ENCODE assay signal across 8 cellular contexts in genomic region chr15:58770857-58771620, GRCh38. TPM values are rescaled to one million over a fixed set of nuclear protein-coding genes. Genes with fewer than 3 reads are reported as not detected.
DNase-seq lines count a peak whose midpoint lies in the region; ATAC-seq and TF ChIP-seq lines count a peak whose summit lies in the region.

Gene MINDY2 (plus strand): TSS chr15:58771302. CDS start chr15:58771396, 94 bp downstream.

- peak; percentile 97 to 98 for ATAC-seq in CD4-positive, CD25-positive, alpha-beta regulatory T cell (ENCODE audit: low read depth in 2 of 2)
- ATAC-seq in GM19395 (IDR thresholded peaks at IDR 0.05; ENCODE audit: unreplicated experiment): peak; percentile 93
- peak; percentile 88 for ATAC-seq in HG03565 (IDR thresholded peaks at IDR 0.05; ENCODE audit: unreplicated experiment)
- ATAC-seq in left lung: peak; percentile 96

- no peaks in the 10 kb centered on the region for H3K9me3 ChIP-seq in CD4-positive, CD25-positive, alpha-beta regulatory T cell (ENCODE audit: control insufficient read depth in 2 of 2, low read length in 2 of 2)
- H3K9me3 ChIP-seq in left lung: no peaks in the 10 kb centered on the region

- peak; percentile 87 to 98 (median 90) for DNase-seq in CD4-positive, CD25-positive, alpha-beta regulatory T cell
- DNase-seq in NCI-H774 (lab: John Stamatoyannopoulos, UW) (peak; percentile 99), left lung (peak; percentile 99 to 100)
- peak; percentile 88 to 89 for DNase-seq in activated CD4-positive, alpha-beta T cell treated with anti-CD3 and anti-CD28 coated beads, Interleukin-2, amount 50 U/mL, for 4 hours
- peak; percentile 89 to 90 for DNase-seq in stimulated activated CD4-positive, alpha-beta T cell treated with anti-CD3 and anti-CD28 coated beads, Interleukin-2, amount 100 ng/mL, for 48 hours

- peaks cover 48% of the 10 kb centered on the region for H3K4me1 ChIP-seq in CD4-positive, CD25-positive, alpha-beta regulatory T cell (ENCODE audit: control insufficient read depth, insufficient read depth, low read length, poor library complexity, severe bottlenecking)
- H3K4me1 ChIP-seq in left lung: peaks cover 24 to 44% of the 10 kb centered on the region in 2 donors

- H3K9me3 Mint-ChIP-seq in CD4-positive, CD25-positive, alpha-beta regulatory T cell: peaks cover 0 to 2% (median 0%) of the 10 kb centered on the region in 7 donors
- no peaks in the 10 kb centered on the region for H3K9me3 Mint-ChIP-seq in dendritic cell treated with granulocyte-macrophage colony-stimulating factor and Interleukin-4, amounts not matched to agents 40 ng/mL and 50 ng/mL, for 4 days

- no peaks in the 10 kb centered on the region for H3K36me3 Mint-ChIP-seq in CD4-positive, CD25-positive, alpha-beta regulatory T cell
- peaks cover 12% of the 10 kb centered on the region for H3K36me3 Mint-ChIP-seq in dendritic cell treated with granulocyte-macrophage colony-stimulating factor and Interleukin-4, amounts not matched to agents 40 ng/mL and 50 ng/mL, for 4 days (ENCODE audit: low read depth)

- H3K27ac Mint-ChIP-seq in CD4-positive, CD25-positive, alpha-beta regulatory T cell: peak within 1 kb of the TSS in 2 of 3 donors; percentile 94 to 97
- peak within 1 kb of the TSS; percentile 96 for H3K27ac Mint-ChIP-seq in dendritic cell treated with granulocyte-macrophage colony-stimulating factor and Interleukin-4, amounts not matched to agents 40 ng/mL and 50 ng/mL, for 4 days

- H3K27me3 ChIP-seq in CD4-positive, CD25-positive, alpha-beta regulatory T cell (ENCODE audit: control insufficient read depth, insufficient read depth, low read length): no peaks in the 10 kb centered on the region
- no peaks in the 10 kb centered on the region for H3K27me3 ChIP-seq in left lung

- peak in 1 of 2 donors; percentile 27 for TF ChIP-seq CTCF in left lung (IDR thresholded peaks at IDR 0.05)

- peaks cover 6 to 14% (median 8%) of the 10 kb centered on the region in 4 donors for H3K4me1 Mint-ChIP-seq in CD4-positive, CD25-positive, alpha-beta regulatory T cell
- H3K4me1 Mint-ChIP-seq in dendritic cell treated with granulocyte-macrophage colony-stimulating factor and Interleukin-4, amounts not matched to agents 40 ng/mL and 50 ng/mL, for 4 days (ENCODE audit: low read depth): peaks cover 23% of the 10 kb centered on the region

- H3K4me3 Mint-ChIP-seq in CD4-positive, CD25-positive, alpha-beta regulatory T cell: peak within 1 kb of the TSS in 1 of 4 donors; percentile 33
- peak within 1 kb of the TSS; percentile 96 for H3K4me3 Mint-ChIP-seq in dendritic cell treated with granulocyte-macrophage colony-stimulating factor and Interleukin-4, amounts not matched to agents 40 ng/mL and 50 ng/mL, for 4 days

- H3K36me3 ChIP-seq in CD4-positive, CD25-positive, alpha-beta regulatory T cell (ENCODE audit: control insufficient read depth, insufficient read depth, low read length): no peaks in the 10 kb centered on the region
- no peaks in the 10 kb centered on the region for H3K36me3 ChIP-seq in left lung

- peaks cover 4% of the 10 kb centered on the region for H3K27me3 Mint-ChIP-seq in CD4-positive, CD25-positive, alpha-beta regulatory T cell
- H3K27me3 Mint-ChIP-seq in dendritic cell treated with granulocyte-macrophage colony-stimulating factor and Interleukin-4, amounts not matched to agents 40 ng/mL and 50 ng/mL, for 4 days: no peaks in the 10 kb centered on the region

- H3K4me3 ChIP-seq in CD4-positive, CD25-positive, alpha-beta regulatory T cell (ENCODE audit: low read depth, low read length): peak within 1 kb of the TSS; percentile 95
- H3K4me3 ChIP-seq in left lung: peak within 1 kb of the TSS; percentile 64 to 79

- intact Hi-C loops in dendritic cell treated with granulocyte-macrophage colony-stimulating factor and Interleukin-4, amounts not matched to agents 40 ng/mL and 50 ng/mL, for 4 days (cut with micrococcal nuclease): loop anchor here (1.0 to 2.0 kb wide), 2 partner anchors 21 to 162 kb away; partner anchors contain the start of gene SLTM
- intact Hi-C loops in left lung (cut with DNase I): no loop called here

- peak within 1 kb of the TSS; percentile 87 for H3K27ac ChIP-seq in CD4-positive, CD25-positive, alpha-beta regulatory T cell (ENCODE audit: insufficient read depth, low read length, poor library complexity, severe bottlenecking)
- peak within 1 kb of the TSS; percentile 96 to 97 for H3K27ac ChIP-seq in left lung

RNA-seq across cellular contexts. Expression of gene MINDY2, which starts in this region (rescaled TPM):
- total RNA-seq in CD4-positive, CD25-positive, alpha-beta regulatory T cell: 15.5 TPM
- polyA plus RNA-seq in CD4-positive, CD25-positive, alpha-beta regulatory T cell: 10 to 100 TPM in 3 of 4 donors, 1 to 10 TPM in 1; 7.9 to 15.9 (median 12.2) TPM
- total RNA-seq in left lung: 10 to 100 TPM; 20.6 to 23.5 TPM

Comparison
In these comparisons a context has a peak if more than half of its experiments do, and no peak if none do; other contexts are left out.
1. Peak in every context shown above with its lines: DNase-seq, ATAC-seq, H3K4me3 ChIP-seq and H3K27ac ChIP-seq.